ENCODE assay signal across 8 cellular contexts in genomic region chr14:89041245-89041585, GRCh38.
DNase-seq lines count a peak whose midpoint lies in the region; ATAC-seq and TF ChIP-seq lines count a peak whose summit lies in the region.

No MANE protein-coding gene starts in this region.

- DNase-seq in NCI-H146 treated with DMSO at 0.1 percent for 48 hours (lab: John Stamatoyannopoulos, UW; ENCODE audit: unreplicated experiment) (peak; percentile 36), breast epithelium (ENCODE audit: low spot score in 2 of 2) (peak; percentile 70 to 82), GM13977 (ENCODE audit: low spot score) (no peak), germinal center (ENCODE audit: low spot score) (no peak)

- H3K79me2 ChIP-seq in ACC112 (ENCODE audit: control insufficient read depth, insufficient read depth, low read length, unreplicated experiment), result no peaks in the 10 kb centered on the region

- no peak for TF ChIP-seq POLR2A in breast epithelium (IDR thresholded peaks at IDR 0.05)

- H3K27me3 ChIP-seq in ACC112 (ENCODE audit: insufficient read depth, low read length) (no peaks in the 10 kb centered on the region), breast epithelium (no peaks in the 10 kb centered on the region), mucosa of rectum (ENCODE audit: control insufficient read depth in 2 of 2, insufficient read depth in 2 of 2, low read length in 2 of 2) (no peaks in the 10 kb centered on the region)

- H3K9ac ChIP-seq in mucosa of rectum (ENCODE audit: low read depth in 1 of 2, low read length in 2 of 2), result no peak overlapping the region

- peaks cover 16% of the 10 kb centered on the region for H3K4me1 ChIP-seq in ACC112 (ENCODE audit: control insufficient read depth, insufficient read depth, low read length, unreplicated experiment)
- H3K4me1 ChIP-seq in breast epithelium, result no peaks in the 10 kb centered on the region
- H3K4me1 ChIP-seq in mucosa of rectum (ENCODE audit: control insufficient read depth in 2 of 2, insufficient read depth in 2 of 2, low read length in 2 of 2), result peaks cover 11 to 12% of the 10 kb centered on the region in 2 donors

- no peaks in the 10 kb centered on the region for H3K9me3 ChIP-seq in breast epithelium
- H3K9me3 ChIP-seq in mucosa of rectum (ENCODE audit: control insufficient read depth in 2 of 2, low read length in 2 of 2), result no peaks in the 10 kb centered on the region

- in situ Hi-C loops in GM13977 (cut with MboI; ENCODE audit: low pct_unique_long_range_greater_than_20kb, low sequenced_read_pairs, unreplicated experiment), result loop anchor here (5.0 to 25.0 kb wide), 3 partner anchors 371 to 876 kb away; partner anchors contain the start of gene FOXN3

- H3K27ac ChIP-seq in ACC112 (ENCODE audit: low read depth, low read length), result peak overlapping the region; percentile 86
- peak overlapping the region; percentile 87 to 90 for H3K27ac ChIP-seq in breast epithelium
- peak overlapping the region in 1 of 2 donors; percentile 82 for H3K27ac ChIP-seq in mucosa of rectum (ENCODE audit: low read depth in 2 of 2, low read length in 2 of 2)

- intact Hi-C loops in breast epithelium (cut with DNase I; ENCODE audit: low total_unique reads), result no loop called here

- H3K4me3 ChIP-seq in ACC112 (ENCODE audit: low read depth, low read length) (peak overlapping the region; percentile 69), breast epithelium (peak overlapping the region in 2 of 3 donors; percentile 42 to 55), mucosa of rectum (ENCODE audit: low read length in 2 of 2) (peak overlapping the region; percentile 62 to 75)

- H3K36me3 ChIP-seq in ACC112 (ENCODE audit: insufficient read depth, low read length) (no peaks in the 10 kb centered on the region), breast epithelium (no peaks in the 10 kb centered on the region), mucosa of rectum (ENCODE audit: control insufficient read depth in 2 of 2, insufficient read depth in 2 of 2, low read length in 2 of 2) (no peaks in the 10 kb centered on the region)

- TF ChIP-seq CTCF in breast epithelium (IDR thresholded peaks at IDR 0.05) (peak; percentile 12 to 33 (median 14)), GM13977 (IDR thresholded peaks at IDR 0.05; ENCODE audit: extremely low read depth, insufficient read depth, missing control alignments) (no peak)

- ATAC-seq in HG03025 (IDR thresholded peaks at IDR 0.05; ENCODE audit: low FRiP score, unreplicated experiment), result no peak
- no peak for ATAC-seq in GM21619 (IDR thresholded peaks at IDR 0.05; ENCODE audit: unreplicated experiment)

- peak overlapping the region; percentile 86 for H2AFZ ChIP-seq in ACC112 (ENCODE audit: low read length, unreplicated experiment)

Comparison
In these comparisons a context has a peak if more than half of its experiments do, and no peak if none do; other contexts are left out.
1. DNase-seq: peak in NCI-H146 treated with DMSO at 0.1 percent for 48 hours (single experiment) and breast epithelium (2 of 2); none in GM13977 (single experiment) and germinal center (single experiment).
2. Peak in every context shown above with its lines, with median percentiles within 50 percentile points of each other: H3K4me3 ChIP-seq.